In the genomic region with DNA sequence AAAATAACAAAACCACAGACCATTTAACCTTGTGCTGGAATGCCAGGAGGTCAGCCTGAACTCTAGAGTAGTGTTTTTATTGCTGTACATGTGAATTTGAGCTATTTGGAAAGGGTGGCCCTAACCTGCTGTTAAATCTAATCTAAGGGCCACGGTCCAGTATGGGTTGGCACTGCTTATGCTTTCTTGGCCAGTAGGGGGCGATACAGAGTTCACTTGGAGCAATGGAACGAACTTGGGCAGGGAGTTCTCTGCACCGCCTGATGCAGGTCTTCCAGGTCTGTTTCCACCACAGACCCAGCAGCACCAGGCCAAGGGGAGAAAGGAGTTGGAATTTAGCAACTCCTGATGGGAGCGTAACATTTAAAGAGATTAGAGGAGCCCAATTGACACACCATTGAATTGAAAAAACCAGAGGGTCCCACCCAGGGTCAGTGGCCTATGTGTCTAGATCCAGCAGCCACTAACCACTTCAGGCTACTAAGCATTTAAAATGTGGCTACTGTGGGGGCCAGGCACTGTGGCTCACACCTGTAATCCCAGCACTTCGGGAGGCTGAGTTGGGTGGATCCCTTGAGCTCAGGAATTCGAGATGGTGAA, we compare ENCODE assay signal across 9 cellular contexts.
DNase-seq lines count a peak whose midpoint lies in the region; ATAC-seq and TF ChIP-seq lines count a peak whose summit lies in the region.
"Had no signal": no experiment of that assay in that cellular context is flagged by ENCODE, and none has a peak within 500 bp of the region (broad histone marks: within the 10 kb centered on the region; RNA-seq: fewer than 3 reads in every experiment).

No MANE protein-coding gene starts in this region.

- H3K27ac Mint-ChIP-seq in effector memory CD8-positive, alpha-beta T cell, result peak overlapping the region in 1 of 2 donors; percentile 10

- H3K4me3 ChIP-seq in psoas muscle, result no peak overlapping the region

- H3K27ac ChIP-seq in psoas muscle (no peak overlapping the region), caudate nucleus (ENCODE audit: low read depth, low read length) (no peak overlapping the region)
- H3K27ac ChIP-seq: epithelial cell of prostate had no signal

- no peaks in the 10 kb centered on the region for H3K9me3 Mint-ChIP-seq in effector memory CD8-positive, alpha-beta T cell

- no peaks in the 10 kb centered on the region for H3K9me3 ChIP-seq in psoas muscle

- H3K36me3 Mint-ChIP-seq in effector memory CD8-positive, alpha-beta T cell (ENCODE audit: insufficient read depth), result peaks cover 10% of the 10 kb centered on the region

- H3K4me3 Mint-ChIP-seq in effector memory CD8-positive, alpha-beta T cell, result no peak overlapping the region

- WGBS in psoas muscle, 3 donors, result 76 to 79% (median 76%) methylated on average over 7 of the region's 7 CpGs

- no peaks in the 10 kb centered on the region for H3K27me3 ChIP-seq in psoas muscle (ENCODE audit: insufficient read depth in 3 of 3, low read length in 2 of 3)

- H3K4me1 ChIP-seq in psoas muscle, result peaks cover 14% of the 10 kb centered on the region

- no peaks in the 10 kb centered on the region for H3K36me3 ChIP-seq in psoas muscle (ENCODE audit: insufficient read depth in 1 of 2, low read depth in 1 of 2)

- no peaks in the 10 kb centered on the region for H3K27me3 Mint-ChIP-seq in effector memory CD8-positive, alpha-beta T cell

- TF ChIP-seq CTCF in psoas muscle (IDR thresholded peaks at IDR 0.05), result peak; percentile 58

- ATAC-seq in effector memory CD8-positive, alpha-beta T cell (replicated peaks), result peak; percentile 86
- ATAC-seq in psoas muscle (peak in 1 of 4 donors; percentile 48), HG02885 (IDR thresholded peaks at IDR 0.05; ENCODE audit: poor library complexity, unreplicated experiment) (no peak)

- H3K4me1 Mint-ChIP-seq in effector memory CD8-positive, alpha-beta T cell (ENCODE audit: low read depth in 2 of 2), result peaks cover 5 to 13% of the 10 kb centered on the region in 2 donors

- DNase-seq in NCI-H1436 (lab: John Stamatoyannopoulos, UW), result peak; percentile 23
- DNase-seq in NCI-H1436 treated with DMSO at 0.1 percent for 48 hours (lab: John Stamatoyannopoulos, UW), result no peak
- peak; percentile 32 for DNase-seq in M059J (ENCODE audit: low read depth)
- DNase-seq in activated CD4-positive, alpha-beta T cell treated with anti-CD3 and anti-CD28 coated beads, Interleukin-2, amount 50 U/mL, for 24 hours (ENCODE audit: low read depth in 1 of 2, low spot score in 1 of 2), result peak; percentile 54 to 66
- DNase-seq in effector memory CD8-positive, alpha-beta T cell, result peak; percentile 77 to 80 (median 79)
- no peak for DNase-seq in psoas muscle
- DNase-seq in caudate nucleus (lab: John Stamatoyannopoulos, UW), result no peak

- intact Hi-C loops in psoas muscle (cut with DNase I), result loop anchor here in 1 of 2 donors (10.0 kb wide), 1 partner anchor 88 kb away; no protein-coding TSS in a partner anchor

Comparison
In these comparisons a context has a peak if more than half of its experiments do, and no peak if none do; other contexts are left out.
1. DNase-seq: peak in NCI-H1436 (single experiment), M059J (single experiment), activated CD4-positive, alpha-beta T cell treated with anti-CD3 and anti-CD28 coated beads, Interleukin-2, amount 50 U/mL, for 24 hours (2 of 2) and effector memory CD8-positive, alpha-beta T cell (3 of 3); none in NCI-H1436 treated with DMSO at 0.1 percent for 48 hours (single experiment), psoas muscle (0 of 2) and caudate nucleus (0 of 61).